In the genomic region with DNA sequence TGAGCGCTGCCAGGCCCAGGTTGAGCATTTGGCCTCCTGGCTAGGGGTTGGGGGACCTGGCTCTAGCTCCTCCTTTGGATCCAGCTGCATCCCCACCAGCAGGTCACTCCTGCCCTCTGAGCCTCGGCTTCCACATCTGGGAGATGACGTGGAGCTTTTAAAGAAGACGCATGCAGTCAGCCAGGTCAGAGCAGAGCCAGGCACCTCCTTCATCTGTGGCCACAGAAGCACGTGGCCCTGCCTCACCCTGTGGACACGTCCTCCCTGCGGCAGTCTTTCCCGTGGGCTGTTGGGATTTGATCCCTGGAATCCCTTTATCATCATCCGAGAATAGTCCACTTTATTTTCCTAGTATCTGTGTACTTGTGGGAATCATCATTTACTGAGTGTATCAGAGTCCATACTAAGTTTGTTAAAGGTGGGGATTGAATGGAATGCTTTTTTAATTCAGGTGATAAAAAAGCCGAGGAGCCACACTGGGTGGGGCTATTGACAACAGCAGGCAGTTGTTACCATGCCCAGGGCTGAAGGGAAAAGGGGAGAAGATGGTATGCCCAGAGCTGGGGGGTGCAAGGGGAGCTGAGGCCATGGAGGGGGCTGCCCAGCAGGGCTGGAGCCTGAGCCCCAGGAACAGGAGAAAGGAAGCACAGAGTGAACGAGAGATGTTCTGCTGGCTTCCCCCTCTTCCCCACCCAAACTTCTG, we compare ENCODE assay signal across 15 cellular contexts.
DNase-seq lines count a peak whose midpoint lies in the region; ATAC-seq and TF ChIP-seq lines count a peak whose summit lies in the region.
"Had no signal": no experiment of that assay in that cellular context is flagged by ENCODE, and none has a peak within 500 bp of the region (broad histone marks: within the 10 kb centered on the region; RNA-seq: fewer than 3 reads in every experiment).

No MANE protein-coding gene starts in this region.

- in situ Hi-C loops in transverse colon (cut with MboI; ENCODE audit: low pct_ligation_motif_present in 1 of 4, low pct_unique_long_range_greater_than_20kb in 1 of 4, low sequenced_read_pairs in 3 of 4), result loop anchor here in 1 of 4 donors (25.0 kb wide), 1 partner anchor 240 kb away; no protein-coding TSS in a partner anchor

- no peak overlapping the region for H3K9ac ChIP-seq in neural progenitor cell
- H3K9ac ChIP-seq: BLaER1 treated with 17β-estradiol and CSF1 and Interleukin-3, amounts not matched to agents 10 nM and 100 nM had no signal

- no peak overlapping the region for H3K4me3 Mint-ChIP-seq in neural progenitor cell
- H3K4me3 Mint-ChIP-seq: CD4-positive, CD25-positive, alpha-beta regulatory T cell; H9 had no signal

- H3K79me2 ChIP-seq in neural progenitor cell (ENCODE audit: low read depth), result no peaks in the 10 kb centered on the region

- intact Hi-C loops in left colon (cut with DNase I, micrococcal nuclease) (no loop called here), transverse colon (cut with DNase I; ENCODE audit: low total_unique reads) (no loop called here), left ventricle myocardium inferior (cut with micrococcal nuclease) (no loop called here)

- peak; percentile 43 for TF ChIP-seq EP300 in transverse colon (IDR thresholded peaks at IDR 0.05; ENCODE audit: low read depth)

- peak; percentile 78 for ATAC-seq in left colon
- ATAC-seq in HG03108 (IDR thresholded peaks at IDR 0.05; ENCODE audit: unreplicated experiment), result no peak
- no peak for ATAC-seq in GM19455 (IDR thresholded peaks at IDR 0.05; ENCODE audit: unreplicated experiment)
- ATAC-seq: GM12878 had no signal

- H3K4me1 Mint-ChIP-seq in neural progenitor cell, result peaks cover 12% of the 10 kb centered on the region
- H3K4me1 Mint-ChIP-seq: CD4-positive, CD25-positive, alpha-beta regulatory T cell had no signal

- H3K36me3 ChIP-seq in Peyer's patch (no peaks in the 10 kb centered on the region), neural progenitor cell (peaks cover 6% of the 10 kb centered on the region), transverse colon (no peaks in the 10 kb centered on the region), left ventricle myocardium inferior (no peaks in the 10 kb centered on the region)
- H3K36me3 ChIP-seq: BLaER1 treated with 17β-estradiol and CSF1 and Interleukin-3, amounts not matched to agents 10 nM and 100 nM had no signal

- H3K4me3 ChIP-seq in Peyer's patch, result peak overlapping the region in 2 of 4 donors; percentile 30 to 42
- H3K4me3 ChIP-seq in neural progenitor cell, result no peak overlapping the region
- H3K4me3 ChIP-seq in transverse colon, result peak overlapping the region in 1 of 4 donors; percentile 35
- no peak overlapping the region for H3K4me3 ChIP-seq in left ventricle myocardium inferior
- H3K4me3 ChIP-seq: BLaER1 treated with 17β-estradiol and CSF1 and Interleukin-3, amounts not matched to agents 10 nM and 100 nM; GM12878 had no signal

- H3K27ac Mint-ChIP-seq in neural progenitor cell, result peak overlapping the region; percentile 21
- H3K27ac Mint-ChIP-seq: CD4-positive, CD25-positive, alpha-beta regulatory T cell had no signal

- H3K4me2 ChIP-seq in neural progenitor cell, result no peak overlapping the region
- H3K4me2 ChIP-seq: BLaER1 treated with 17β-estradiol and CSF1 and Interleukin-3, amounts not matched to agents 10 nM and 100 nM had no signal

- peaks cover 61% of the 10 kb centered on the region for H3K36me3 Mint-ChIP-seq in neural progenitor cell
- H3K36me3 Mint-ChIP-seq: CD4-positive, CD25-positive, alpha-beta regulatory T cell had no signal

- peaks cover 9% of the 10 kb centered on the region for H4K20me1 ChIP-seq in neural progenitor cell (ENCODE audit: low read depth)
- H4K20me1 ChIP-seq: BLaER1 treated with 17β-estradiol and CSF1 and Interleukin-3, amounts not matched to agents 10 nM and 100 nM had no signal

- H3K27me3 ChIP-seq in Peyer's patch, result no peaks in the 10 kb centered on the region
- no peaks in the 10 kb centered on the region for H3K27me3 ChIP-seq in neural progenitor cell
- no peaks in the 10 kb centered on the region for H3K27me3 ChIP-seq in transverse colon
- H3K27me3 ChIP-seq in left ventricle myocardium inferior (ENCODE audit: low read depth), result peaks cover 40% of the 10 kb centered on the region
- H3K27me3 ChIP-seq: BLaER1 treated with 17β-estradiol and CSF1 and Interleukin-3, amounts not matched to agents 10 nM and 100 nM had no signal

- 33 to 60% methylated on average over 4 to 11 of the region's 11 CpGs for WGBS in transverse colon (ENCODE audit: low coverage in 1 of 2), 2 donors

- TF ChIP-seq CTCF in Peyer's patch (IDR thresholded peaks at IDR 0.05), result no peak
- TF ChIP-seq CTCF in neural progenitor cell (IDR thresholded peaks at IDR 0.05), result no peak
- TF ChIP-seq CTCF in transverse colon (IDR thresholded peaks at IDR 0.05), result no peak
- no peak for TF ChIP-seq CTCF in left ventricle myocardium inferior (IDR thresholded peaks at IDR 0.05; ENCODE audit: borderline replicate concordance)

- H3K27ac ChIP-seq in Peyer's patch (peak overlapping the region in 3 of 4 donors; percentile 63 to 86 (median 85)), neural progenitor cell (no peak overlapping the region), transverse colon (peak overlapping the region; percentile 75 to 86 (median 79)), left ventricle myocardium inferior (replicated peaks) (no peak overlapping the region)
- H3K27ac ChIP-seq: BLaER1 treated with 17β-estradiol and CSF1 and Interleukin-3, amounts not matched to agents 10 nM and 100 nM had no signal

- H3K4me1 ChIP-seq in Peyer's patch, result peaks cover 0 to 32% (median 1%) of the 10 kb centered on the region in 4 donors
- peaks cover 14% of the 10 kb centered on the region for H3K4me1 ChIP-seq in neural progenitor cell
- H3K4me1 ChIP-seq in transverse colon, result peaks cover 0 to 44% (median 31%) of the 10 kb centered on the region in 4 donors
- H3K4me1 ChIP-seq in left ventricle myocardium inferior, result no peaks in the 10 kb centered on the region
- H3K4me1 ChIP-seq: BLaER1 treated with 17β-estradiol and CSF1 and Interleukin-3, amounts not matched to agents 10 nM and 100 nM had no signal

- no peaks in the 10 kb centered on the region for H3F3A ChIP-seq in neural progenitor cell (ENCODE audit: low read depth)

- TF ChIP-seq POLR2A in Peyer's patch (IDR thresholded peaks at IDR 0.05) (peak; percentile 10 to 74), transverse colon (IDR thresholded peaks at IDR 0.05) (peak; percentile 57)

- H3K9me3 ChIP-seq in Peyer's patch (no peaks in the 10 kb centered on the region), neural progenitor cell (ENCODE audit: low read depth) (no peaks in the 10 kb centered on the region), transverse colon (no peaks in the 10 kb centered on the region), left ventricle myocardium inferior (replicated peaks) (no peaks in the 10 kb centered on the region)
- H3K9me3 ChIP-seq: BLaER1 treated with 17β-estradiol and CSF1 and Interleukin-3, amounts not matched to agents 10 nM and 100 nM had no signal

- no peak overlapping the region for H2AFZ ChIP-seq in neural progenitor cell (replicated peaks)

- DNase-seq in Peyer's patch (peak in 2 of 3 donors; percentile 84 to 87), left colon (peak; percentile 73 to 90), neural progenitor cell (ENCODE audit: low spot score) (no peak), transverse colon (peak; percentile 78), NCI-H345 treated with DMSO at 0.1 percent for 48 hours (lab: John Stamatoyannopoulos, UW; ENCODE audit: unreplicated experiment) (no peak), left ventricle myocardium inferior (no peak)
- DNase-seq: ACHN; CD4-positive, CD25-positive, alpha-beta regulatory T cell; DMS79; GOT3; H9 had no signal

- H3K9me3 Mint-ChIP-seq in neural progenitor cell, result no peaks in the 10 kb centered on the region
- H3K9me3 Mint-ChIP-seq: H9 had no signal

- peaks cover 14% of the 10 kb centered on the region for H3K27me3 Mint-ChIP-seq in neural progenitor cell (ENCODE audit: insufficient read depth, low read depth)
- H3K27me3 Mint-ChIP-seq: CD4-positive, CD25-positive, alpha-beta regulatory T cell had no signal

Comparison
In these comparisons a context has a peak if more than half of its experiments do, and no peak if none do; other contexts are left out.
1. DNase-seq: peak in Peyer's patch (2 of 3), left colon (2 of 2) and transverse colon (single experiment); none in neural progenitor cell (single experiment), NCI-H345 treated with DMSO at 0.1 percent for 48 hours (single experiment) and left ventricle myocardium inferior (single experiment).
2. H3K27ac ChIP-seq: peak in Peyer's patch (3 of 4) and transverse colon (4 of 4); none in neural progenitor cell (single experiment) and left ventricle myocardium inferior (single experiment).